Comparison of ENCODE assay signal across 13 cellular contexts in genomic region chr20:38201356-38201755, GRCh38. TPM values are rescaled to one million over a fixed set of nuclear protein-coding genes. Genes with fewer than 3 reads are reported as not detected.
DNase-seq lines count a peak whose midpoint lies in the region; ATAC-seq, FAIRE-seq and TF ChIP-seq lines count a peak whose summit lies in the region.
"Had no signal": no experiment of that assay in that cellular context is flagged by ENCODE, and none has a peak within 500 bp of the region (broad histone marks: within the 10 kb centered on the region; RNA-seq: fewer than 3 reads in every experiment).

No MANE protein-coding gene starts in this region.

- no peaks in the 10 kb centered on the region for H3K4me1 Mint-ChIP-seq in activated T-cell treated with anti-CD3 and anti-CD28 coated beads, Interleukin-2, amount 50 U/mL, for 24 hours (ENCODE audit: low read depth)

- no peak for ATAC-seq in gastrocnemius medialis
- ATAC-seq in HG02623 (IDR thresholded peaks at IDR 0.05; ENCODE audit: unreplicated experiment) = no peak

- H3K4me1 ChIP-seq in adipocyte (ENCODE audit: control insufficient read depth, insufficient read depth, low read length) (peaks cover 22% of the 10 kb centered on the region), gastrocnemius medialis (no peaks in the 10 kb centered on the region)

- in situ Hi-C loops in gastrocnemius medialis (cut with MboI; ENCODE audit: low sequenced_read_pairs in 4 of 4) = loop anchor here in 3 of 4 donors (25.0 kb wide), 1 partner anchor 639 kb away; no protein-coding TSS in a partner anchor

- H3K4me3 ChIP-seq in adipocyte (ENCODE audit: low read length) (no peak overlapping the region), gastrocnemius medialis (no peak overlapping the region)

- peaks cover 5% of the 10 kb centered on the region for H3K27me3 Mint-ChIP-seq in activated T-cell treated with anti-CD3 and anti-CD28 coated beads, Interleukin-2, amount 50 U/mL, for 24 hours

- no peak for TF ChIP-seq CTCF in gastrocnemius medialis (IDR thresholded peaks at IDR 0.05 in 4 of 5, conservative IDR thresholded peaks at IDR 0.05 in 1 of 5)

- no peak for TF ChIP-seq POLR2A in gastrocnemius medialis (IDR thresholded peaks at IDR 0.05)

- H3K27ac Mint-ChIP-seq in activated T-cell treated with anti-CD3 and anti-CD28 coated beads, Interleukin-2, amount 50 U/mL, for 24 hours = no peak overlapping the region
- H3K27ac Mint-ChIP-seq: IgD-negative memory B cell had no signal

- H3K27me3 ChIP-seq in adipocyte (replicated peaks; ENCODE audit: control insufficient read depth, insufficient read depth, low read length) (no peaks in the 10 kb centered on the region), gastrocnemius medialis (no peaks in the 10 kb centered on the region)

- H3K27ac ChIP-seq in gastrocnemius medialis = no peak overlapping the region
- H3K27ac ChIP-seq: 22Rv1 had no signal

- no peaks in the 10 kb centered on the region for H3K9me3 ChIP-seq in adipocyte (ENCODE audit: control insufficient read depth, low read length)
- H3K9me3 ChIP-seq in gastrocnemius medialis = no peaks in the 10 kb centered on the region

- no peaks in the 10 kb centered on the region for H3K36me3 Mint-ChIP-seq in activated T-cell treated with anti-CD3 and anti-CD28 coated beads, Interleukin-2, amount 50 U/mL, for 24 hours (ENCODE audit: low read depth)
- H3K36me3 Mint-ChIP-seq: IgD-negative memory B cell had no signal

- DNase-seq in activated T-cell treated with anti-CD3 and anti-CD28 coated beads, Interleukin-2, amount 50 U/mL, for 24 hours = peak; percentile 6
- DNase-seq in activated T-cell treated with anti-CD3 and anti-CD28 coated beads for 4 hours = no peak
- peak; percentile 63 for DNase-seq in adipocyte (ENCODE audit: low read depth)
- DNase-seq in iris pigment epithelial cell (ENCODE audit: low read depth) = peak; percentile 90
- DNase-seq in urothelium cell line (ENCODE audit: low spot score) = peak; percentile 74
- no peak for DNase-seq in gastrocnemius medialis
- DNase-seq in NCI-H1105 (lab: John Stamatoyannopoulos, UW) = no peak
- DNase-seq: activated T-cell treated with anti-CD3 and anti-CD28 coated beads, Interleukin-2, amount 50 U/mL, for 1 hour; NCI-H446; T-helper 2 cell had no signal

- no peak for FAIRE-seq in urothelium cell line (lab: Jason Lieb, UNC)

- H3K36me3 ChIP-seq in adipocyte (ENCODE audit: control insufficient read depth, insufficient read depth, low read length, severe bottlenecking) (no peaks in the 10 kb centered on the region), gastrocnemius medialis (no peaks in the 10 kb centered on the region)

- H3K9ac ChIP-seq in adipocyte (ENCODE audit: low read length) = no peak overlapping the region

- no peaks in the 10 kb centered on the region for H3K9me3 Mint-ChIP-seq in activated T-cell treated with anti-CD3 and anti-CD28 coated beads, Interleukin-2, amount 50 U/mL, for 24 hours
- H3K9me3 Mint-ChIP-seq: IgD-negative memory B cell had no signal

- no peak overlapping the region for H3K4me3 Mint-ChIP-seq in activated T-cell treated with anti-CD3 and anti-CD28 coated beads, Interleukin-2, amount 50 U/mL, for 24 hours
- H3K4me3 Mint-ChIP-seq: IgD-negative memory B cell had no signal

- intact Hi-C loops in gastrocnemius medialis (cut with DNase I; ENCODE audit: low total_unique reads) = no loop called here

RNA-seq across cellular contexts. Expression of gene TGM2, which starts 36.3 kb away (rescaled TPM):
- 100 to 1,000 TPM in 1 of 4 donors, 10 to 100 TPM in 3; 12.8 to 152 (median 58.4) TPM for total RNA-seq in gastrocnemius medialis

RNA-seq across cellular contexts. Expression of gene KIAA1755, which starts 59.2 kb away (rescaled TPM):
- under 1 TPM in 3 of 4 donors, not detected in 1; 0.05 to 0.41 (median 0.38) TPM for total RNA-seq in gastrocnemius medialis

Comparison
In these comparisons a context has a peak if more than half of its experiments do, and no peak if none do; other contexts are left out.
1. DNase-seq: peak in activated T-cell treated with anti-CD3 and anti-CD28 coated beads, Interleukin-2, amount 50 U/mL, for 24 hours (single experiment), adipocyte (single experiment), iris pigment epithelial cell (single experiment) and urothelium cell line (single experiment); none in activated T-cell treated with anti-CD3 and anti-CD28 coated beads for 4 hours (single experiment), gastrocnemius medialis (0 of 2) and NCI-H1105 (single experiment).